27 cellular contexts compared by ENCODE assay signal in the genomic region with DNA sequence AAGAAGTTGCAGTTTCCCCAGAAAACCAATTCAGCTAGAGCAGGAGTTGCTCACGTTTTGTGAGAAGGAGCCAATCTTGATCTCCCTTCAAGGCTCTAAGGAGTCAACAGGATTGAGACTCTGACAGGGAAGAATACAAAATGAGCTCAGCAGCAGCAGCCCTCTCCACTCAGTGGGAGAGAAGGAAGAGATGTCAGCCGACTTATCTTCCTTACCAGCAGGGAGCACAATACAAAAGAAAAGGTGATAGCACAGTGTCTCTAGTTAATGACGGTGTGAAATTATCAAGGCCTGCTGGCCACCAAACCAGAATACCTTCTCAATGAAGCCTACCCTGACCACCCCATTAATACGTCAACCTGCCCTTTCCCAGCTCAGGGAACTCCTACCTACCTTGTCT.
DNase-seq lines count a peak whose midpoint lies in the region; ATAC-seq and TF ChIP-seq lines count a peak whose summit lies in the region.
"Had no signal": no experiment of that assay in that cellular context is flagged by ENCODE, and none has a peak within 500 bp of the region (broad histone marks: within the 10 kb centered on the region; RNA-seq: fewer than 3 reads in every experiment).

No MANE protein-coding gene starts in this region.

- H3K4me1 ChIP-seq in endodermal cell (ENCODE audit: control insufficient read depth, insufficient read depth, low read length) (peaks cover 7% of the 10 kb centered on the region), lower lobe of right lung (no peaks in the 10 kb centered on the region)
- H3K4me1 ChIP-seq: HAP-1, SJCRH30 had no signal

- H3K4me3 Mint-ChIP-seq in endodermal cell = peak overlapping the region; percentile 26
- H3K4me3 Mint-ChIP-seq in activated CD8-positive, alpha-beta T cell treated with anti-CD3 and anti-CD28 coated beads, Interleukin-2, amount 10 ng/mL, durations not matched to agents 7 days and 5 days = no peak overlapping the region

- H3K27ac ChIP-seq in endodermal cell (ENCODE audit: low read depth, low read length) = no peak overlapping the region
- no peak overlapping the region for H3K27ac ChIP-seq in lower lobe of right lung
- H3K27ac ChIP-seq: 22Rv1, SJCRH30 had no signal

- intact Hi-C loops in lower lobe of right lung (cut with DNase I) = no loop called here

- CTCF ChIA-PET in activated CD8-positive, alpha-beta T cell treated with anti-CD3 and anti-CD28 coated beads, Interleukin-2, amount 10 ng/mL, durations not matched to agents 7 days and 5 days (lab: Charles Lee) = no interaction called here

- H3K27me3 Mint-ChIP-seq in endodermal cell (ENCODE audit: insufficient read depth) = no peaks in the 10 kb centered on the region
- peaks cover 11% of the 10 kb centered on the region for H3K27me3 Mint-ChIP-seq in activated CD8-positive, alpha-beta T cell treated with anti-CD3 and anti-CD28 coated beads, Interleukin-2, amount 10 ng/mL, durations not matched to agents 7 days and 5 days (ENCODE audit: low read depth)

- H3K27ac Mint-ChIP-seq in endodermal cell = peak overlapping the region; percentile 46
- H3K27ac Mint-ChIP-seq in activated CD8-positive, alpha-beta T cell treated with anti-CD3 and anti-CD28 coated beads, Interleukin-2, amount 10 ng/mL, durations not matched to agents 7 days and 5 days = no peak overlapping the region

- WGBS in endodermal cell (ENCODE audit: insufficient coverage in 1 of 2, insufficient read length in 1 of 2), 2 experiments = 4 to 21% methylated on average over 2 to 4 of the region's 4 CpGs

- no peak overlapping the region for H3K9ac ChIP-seq in endodermal cell (ENCODE audit: extremely low read depth, low read length, poor library complexity, severe bottlenecking)

- DNase-seq in NCI-H2227 (lab: John Stamatoyannopoulos, UW; ENCODE audit: unreplicated experiment) = peak; percentile 16
- no peak for DNase-seq in NCI-H2227 treated with DMSO at 0.1 percent for 48 hours (lab: John Stamatoyannopoulos, UW)
- DNase-seq in endodermal cell = peak; percentile 91
- peak; percentile 53 for DNase-seq in iPS-NIHi7 (ENCODE audit: extremely low spot score)
- DNase-seq in lower lobe of right lung = no peak
- DNase-seq in NCI-H2171 (lab: John Stamatoyannopoulos, UW) = no peak
- no peak for DNase-seq in amniotic stem cell (lab: John Stamatoyannopoulos, UW)
- DNase-seq in activated CD8-positive, alpha-beta T cell treated with anti-CD3 and anti-CD28 coated beads, Interleukin-2, amount 10 ng/mL, durations not matched to agents 7 days and 5 days = no peak
- DNase-seq: ACHN; DMS153; DND-41; IMR-90; KG1; MG63; NCI-H1105 treated with DMSO at 0.1 percent for 48 hours; NCI-H1694; NCI-H2029 treated with DMSO at 0.1 percent for 48 hours; NCI-H345; NCI-H524; NCI-H774; NK-92 treated with Interleukin-12 subunit alpha and Interleukin-12 subunit beta, amount 100 ng/mL, for 24 hours; PC-3; SJCRH30 had no signal

- H3K36me3 Mint-ChIP-seq in endodermal cell (ENCODE audit: low read depth) = peaks cover 3% of the 10 kb centered on the region
- no peaks in the 10 kb centered on the region for H3K36me3 Mint-ChIP-seq in activated CD8-positive, alpha-beta T cell treated with anti-CD3 and anti-CD28 coated beads, Interleukin-2, amount 10 ng/mL, durations not matched to agents 7 days and 5 days (ENCODE audit: low read depth)

- H3K9me3 Mint-ChIP-seq in endodermal cell = peaks cover 1% of the 10 kb centered on the region
- H3K9me3 Mint-ChIP-seq in activated CD8-positive, alpha-beta T cell treated with anti-CD3 and anti-CD28 coated beads, Interleukin-2, amount 10 ng/mL, durations not matched to agents 7 days and 5 days (ENCODE audit: insufficient read depth) = no peaks in the 10 kb centered on the region

- TF ChIP-seq CTCF in endodermal cell (conservative IDR thresholded peaks at IDR 0.05) (peak; percentile 23), lower lobe of right lung (IDR thresholded peaks at IDR 0.05) (no peak)

- peak overlapping the region; percentile 66 for H3K4me3 ChIP-seq in endodermal cell (ENCODE audit: low read length)
- no peak overlapping the region for H3K4me3 ChIP-seq in lower lobe of right lung
- H3K4me3 ChIP-seq: HAP-1, MG63, SJCRH30 had no signal

- POLR2A ChIA-PET in activated CD8-positive, alpha-beta T cell treated with anti-CD3 and anti-CD28 coated beads, Interleukin-2, amount 10 ng/mL, durations not matched to agents 7 days and 5 days (lab: Charles Lee) = interaction anchor here (0.6 kb wide), 1 partner anchor 1384 kb away, joined by 3 read pairs; no protein-coding TSS in a partner anchor

- no peak for ATAC-seq in lower lobe of right lung
- no peak for ATAC-seq in activated CD8-positive, alpha-beta T cell treated with anti-CD3 and anti-CD28 coated beads, Interleukin-2, amount 10 ng/mL, durations not matched to agents 7 days and 5 days
- ATAC-seq: PC-3, Right ventricle myocardium inferior, SK-N-SH treated with all-trans-retinoic acid at 6 μM for 48 hours had no signal

- H3K9me3 ChIP-seq in endodermal cell (ENCODE audit: control insufficient read depth, low read length) (peaks cover 18% of the 10 kb centered on the region), lower lobe of right lung (no peaks in the 10 kb centered on the region)
- H3K9me3 ChIP-seq: HAP-1, MG63, SJCRH30 had no signal

- H3K27me3 ChIP-seq in endodermal cell (ENCODE audit: control insufficient read depth, insufficient read depth, low read length, poor library complexity, severe bottlenecking) (no peaks in the 10 kb centered on the region), lower lobe of right lung (ENCODE audit: low read depth) (no peaks in the 10 kb centered on the region)
- H3K27me3 ChIP-seq: MG63, SJCRH30 had no signal

- H3K36me3 ChIP-seq in endodermal cell (ENCODE audit: control insufficient read depth, insufficient read depth, low read length) = no peaks in the 10 kb centered on the region
- H3K36me3 ChIP-seq in lower lobe of right lung = no peaks in the 10 kb centered on the region
- H3K36me3 ChIP-seq: HAP-1, MG63, SJCRH30 had no signal

- peaks cover 45% of the 10 kb centered on the region for H3K4me1 Mint-ChIP-seq in endodermal cell
- no peaks in the 10 kb centered on the region for H3K4me1 Mint-ChIP-seq in activated CD8-positive, alpha-beta T cell treated with anti-CD3 and anti-CD28 coated beads, Interleukin-2, amount 10 ng/mL, durations not matched to agents 7 days and 5 days (ENCODE audit: low read depth)

Comparison
In these comparisons a context has a peak if more than half of its experiments do, and no peak if none do; other contexts are left out.
1. DNase-seq: peak in NCI-H2227 (single experiment), endodermal cell (single experiment) and iPS-NIHi7 (single experiment); none in NCI-H2227 treated with DMSO at 0.1 percent for 48 hours (single experiment), lower lobe of right lung (single experiment), NCI-H2171 (single experiment), amniotic stem cell (single experiment) and activated CD8-positive, alpha-beta T cell treated with anti-CD3 and anti-CD28 coated beads, Interleukin-2, amount 10 ng/mL, durations not matched to agents 7 days and 5 days (single experiment).